In the genomic region with DNA sequence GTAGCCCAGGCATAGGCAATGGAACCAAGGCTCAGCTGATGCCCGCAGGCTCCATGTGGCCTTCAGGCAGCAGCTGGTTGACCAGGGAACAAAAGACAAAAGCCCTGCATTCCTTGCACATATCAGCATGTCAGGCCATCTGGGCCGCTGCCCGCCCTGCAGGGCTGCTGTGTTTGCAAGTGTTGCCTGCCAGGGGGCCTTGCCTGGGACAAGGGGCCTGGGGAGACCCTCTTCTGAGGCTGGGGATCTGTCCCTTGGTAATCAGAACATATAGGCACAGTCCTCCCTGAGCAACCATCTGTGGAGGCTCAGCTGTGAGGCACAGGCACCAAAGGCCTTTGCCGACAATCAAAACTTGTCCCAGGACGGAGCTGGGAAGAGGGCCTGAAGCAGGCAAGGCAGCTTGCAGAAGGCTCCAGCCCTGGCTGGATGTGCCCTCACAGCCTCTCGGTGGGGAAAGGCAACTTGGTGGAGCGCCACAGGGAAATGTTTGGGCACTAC, we compare ENCODE assay signal across 16 cellular contexts.
DNase-seq lines count a peak whose midpoint lies in the region; ATAC-seq lines count a peak whose summit lies in the region.
"Had no signal": no experiment of that assay in that cellular context is flagged by ENCODE, and none has a peak within 500 bp of the region (broad histone marks: within the 10 kb centered on the region; RNA-seq: fewer than 3 reads in every experiment).

No MANE protein-coding gene starts in this region.

- peak; percentile 93 for DNase-seq in ELF-1 (ENCODE audit: low read depth, low spot score)
- DNase-seq in NCI-H146 treated with DMSO at 0.1 percent for 48 hours (lab: John Stamatoyannopoulos, UW; ENCODE audit: unreplicated experiment), result peak; percentile 31
- peak; percentile 31 for DNase-seq in globus pallidus (ENCODE audit: low spot score)
- peak; percentile 42 for DNase-seq in pons (ENCODE audit: low spot score)
- DNase-seq in NCI-H2196 (lab: John Stamatoyannopoulos, UW; ENCODE audit: unreplicated experiment), result no peak
- DNase-seq: foreskin keratinocyte; GM23248; left colon; NCI-H1105; NCI-H526; SIG-M5; stimulated activated naive CD4-positive, alpha-beta T cell treated with Interleukin-2 at 50 U/mL for 16 hours had no signal

- ATAC-seq in GM18870 (IDR thresholded peaks at IDR 0.05; ENCODE audit: unreplicated experiment), result no peak
- no peak for ATAC-seq in GM19035 (IDR thresholded peaks at IDR 0.05; ENCODE audit: unreplicated experiment)
- no peak for ATAC-seq in GM18511 (IDR thresholded peaks at IDR 0.05; ENCODE audit: unreplicated experiment)
- ATAC-seq: foreskin keratinocyte, left colon, T-helper 17 cell had no signal
